ENCODE assay signal across 1 cellular context in the genomic region with DNA sequence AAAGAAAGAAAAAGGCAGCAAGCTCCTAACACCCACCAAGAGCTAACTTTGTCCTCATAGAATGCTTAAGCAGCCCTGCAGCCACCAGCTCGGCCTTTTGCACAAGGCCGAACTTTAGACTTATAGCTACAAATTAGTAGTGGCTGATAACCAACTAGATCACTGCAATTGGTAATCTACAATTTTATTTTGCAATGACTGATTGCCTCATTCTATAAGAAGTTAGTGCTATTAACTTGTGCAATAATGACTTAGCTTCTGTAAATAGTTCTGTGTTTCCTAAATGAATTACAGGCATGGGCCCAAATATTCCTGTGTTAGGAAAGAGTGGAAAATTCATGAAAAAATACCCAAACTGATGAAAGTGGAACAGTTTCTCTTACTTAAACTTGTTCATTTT.
TF ChIP-seq lines count a peak whose summit lies in the region.

No MANE protein-coding gene starts in this region.

TF ChIP-seq in liver, 16 proteins besides CTCF, POLR2A, EP300 and RAD21 (continued from another document):
- TF ChIP-seq, protein P1, sequence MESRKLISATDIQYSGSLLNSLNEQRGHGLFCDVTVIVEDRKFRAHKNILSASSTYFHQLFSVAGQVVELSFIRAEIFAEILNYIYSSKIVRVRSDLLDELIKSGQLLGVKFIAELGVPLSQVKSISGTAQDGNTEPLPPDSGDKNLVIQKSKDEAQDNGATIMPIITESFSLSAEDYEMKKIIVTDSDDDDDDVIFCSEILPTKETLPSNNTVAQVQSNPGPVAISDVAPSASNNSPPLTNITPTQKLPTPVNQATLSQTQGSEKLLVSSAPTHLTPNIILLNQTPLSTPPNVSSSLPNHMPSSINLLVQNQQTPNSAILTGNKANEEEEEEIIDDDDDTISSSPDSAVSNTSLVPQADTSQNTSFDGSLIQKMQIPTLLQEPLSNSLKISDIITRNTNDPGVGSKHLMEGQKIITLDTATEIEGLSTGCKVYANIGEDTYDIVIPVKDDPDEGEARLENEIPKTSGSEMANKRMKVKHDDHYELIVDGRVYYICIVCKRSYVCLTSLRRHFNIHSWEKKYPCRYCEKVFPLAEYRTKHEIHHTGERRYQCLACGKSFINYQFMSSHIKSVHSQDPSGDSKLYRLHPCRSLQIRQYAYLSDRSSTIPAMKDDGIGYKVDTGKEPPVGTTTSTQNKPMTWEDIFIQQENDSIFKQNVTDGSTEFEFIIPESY (IDR thresholded peaks at IDR 0.05): peak; percentile 75
- TF ChIP-seq HNF4G (IDR thresholded peaks at IDR 0.05) (peak; percentile 73), NR2F2 (IDR thresholded peaks at IDR 0.05) (peak; percentile 10), FOXA2 (IDR thresholded peaks at IDR 0.05) (peak; percentile 85)
TF ChIP-seq in liver: peak in this region for 14.
